Comparison of ENCODE assay signal across 26 cellular contexts in genomic region chr2:167670588-167670987, GRCh38.
"Had no signal": no experiment of that assay in that cellular context is flagged by ENCODE, and none has a peak within 500 bp of the region (broad histone marks: within the 10 kb centered on the region; RNA-seq: fewer than 3 reads in every experiment).

No MANE protein-coding gene starts in this region.

- DNase-seq: colonic mucosa; cortex of kidney; dermis blood vessel endothelial cell; dorsolateral prefrontal cortex; effector CD4-positive, alpha-beta T cell; effector CD8-positive, alpha-beta T cell; effector memory CD4-positive, alpha-beta T cell; effector memory CD8-positive, alpha-beta T cell; endodermal cell; erythroblast; esophagus squamous epithelium; foreskin fibroblast; foreskin keratinocyte; foreskin melanocyte; glutamatergic neuron; head of caudate nucleus; heart right ventricle had no signal

- FAIRE-seq: colon, endometrium, endothelial cell of umbilical vein, frontal cortex had no signal

- H3K36me3 ChIP-seq: colonic mucosa, esophagus muscularis mucosa, esophagus squamous epithelium, gastroesophageal sphincter, heart right ventricle had no signal

- H3K4me3 ChIP-seq: colonic mucosa, coronary artery, dorsolateral prefrontal cortex, esophagus muscularis mucosa, esophagus squamous epithelium, gastroesophageal sphincter, heart right ventricle had no signal

- ATAC-seq: effector memory CD8-positive, alpha-beta T cell; esophagus mucosa; foreskin keratinocyte; gastroesophageal sphincter; heart right ventricle had no signal

- H3K27me3 ChIP-seq: colonic mucosa, dorsolateral prefrontal cortex, esophagus muscularis mucosa, esophagus squamous epithelium, foreskin keratinocyte, gastroesophageal sphincter, heart right ventricle had no signal

- H3K4me1 ChIP-seq: colonic mucosa, esophagus muscularis mucosa, esophagus squamous epithelium, foreskin keratinocyte, gastroesophageal sphincter, heart right ventricle had no signal

- H3K9me3 ChIP-seq: colonic mucosa had no signal

- H3K27ac ChIP-seq: colonic mucosa, coronary artery, dorsolateral prefrontal cortex, epithelial cell of prostate, esophagus muscularis mucosa, esophagus squamous epithelium, foreskin keratinocyte, gastroesophageal sphincter, heart right ventricle had no signal
